ENCODE assay signal across 1 cellular context in genomic region chr1:43282220-43283195, GRCh38.
TF ChIP-seq lines count a peak whose summit lies in the region.

No MANE protein-coding gene starts in this region.

TF ChIP-seq in HepG2, 621 proteins besides CTCF, POLR2A, EP300 and RAD21 (continued from another document):
- no peak for TF ChIP-seq PRDM4 (CRISPR knock-in tag; IDR thresholded peaks at IDR 0.05; ENCODE audit: borderline replicate concordance)
